18 cellular contexts compared by ENCODE assay signal in the genomic region with DNA sequence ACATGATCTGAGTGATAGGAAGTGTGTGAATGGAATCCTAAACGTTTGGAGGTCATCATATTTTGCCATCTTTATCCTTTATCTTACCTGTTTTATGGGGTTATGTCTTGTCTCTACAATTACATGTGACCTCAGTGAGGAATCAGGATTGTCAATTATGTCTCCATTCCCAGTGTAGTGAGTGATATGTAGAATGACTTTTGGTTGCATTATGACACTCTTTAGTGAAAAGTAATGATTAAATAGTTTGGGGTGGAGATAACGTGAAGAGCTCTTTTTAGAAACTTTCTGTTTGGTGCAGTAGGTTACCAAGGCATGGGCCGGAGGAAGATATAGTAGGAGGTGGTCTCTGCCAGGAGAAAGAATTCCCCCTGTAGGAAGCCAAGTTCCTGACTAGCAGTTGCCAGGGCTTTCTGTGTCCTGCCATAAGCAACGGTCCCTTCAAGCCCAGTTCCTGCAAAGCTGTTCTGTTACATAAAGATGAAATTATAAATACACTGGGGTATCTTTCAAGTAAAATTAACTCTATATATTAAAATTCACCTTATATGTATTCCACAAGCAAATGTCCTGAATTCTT.
"Had no signal": no experiment of that assay in that cellular context is flagged by ENCODE, and none has a peak within 500 bp of the region (broad histone marks: within the 10 kb centered on the region; RNA-seq: fewer than 3 reads in every experiment).

No MANE protein-coding gene starts in this region.

- FAIRE-seq: keratinocyte, pancreas, TTC549 had no signal

- H3K9me3 ChIP-seq: esophagus squamous epithelium, mucosa of descending colon, pancreas, sigmoid colon, spleen, upper lobe of right lung had no signal

- H3K4me1 ChIP-seq: esophagus squamous epithelium, pancreas, spleen, upper lobe of right lung had no signal

- H3K27ac ChIP-seq: coronary artery, esophagus squamous epithelium, hepatocyte, pancreas, sigmoid colon, spleen, upper lobe of right lung had no signal

- H3K27me3 ChIP-seq: esophagus squamous epithelium, hepatocyte, pancreas, sigmoid colon, upper lobe of right lung had no signal

- H3K4me2 ChIP-seq: hepatocyte had no signal

- ATAC-seq: left lobe of liver; mucosa of descending colon; naive thymus-derived CD4-positive, alpha-beta T cell; pancreas; stimulated activated naive CD8-positive, alpha-beta T cell treated with anti-CD3 and anti-CD28 coated beads, Interleukin-15, amount 100 ng/mL, for 72 hours; upper lobe of right lung had no signal

- DNase-seq: activated B cell treated with CpG ODN at 0.5 μM for 24 hours; activated CD4-positive, alpha-beta T cell treated with anti-CD3 and anti-CD28 coated beads, Interleukin-2, amount 10 ng/mL, durations not matched to agents 7 days and 5 days; activated CD8-positive, alpha-beta memory T cell treated with anti-CD3 and anti-CD28 coated beads for 24 hours; activated naive CD4-positive, alpha-beta T cell; activated naive CD8-positive, alpha-beta T cell treated with anti-CD3 and anti-CD28 coated beads, Interleukin-2, amount 10 ng/mL, durations not matched to agents 7 days and 5 days; esophagus squamous epithelium; mucosa of descending colon; naive thymus-derived CD4-positive, alpha-beta T cell; pancreas; sigmoid colon; spleen; stimulated activated naive CD8-positive, alpha-beta T cell treated with anti-CD3 and anti-CD28 coated beads, Interleukin-15, amount 100 ng/mL, for 72 hours; upper lobe of right lung had no signal

- H3K4me3 ChIP-seq: coronary artery, esophagus squamous epithelium, hepatocyte, mucosa of descending colon, pancreas, sigmoid colon, spleen, upper lobe of right lung had no signal

- H2AFZ ChIP-seq: hepatocyte had no signal

- H3K36me3 ChIP-seq: esophagus squamous epithelium, pancreas, sigmoid colon, spleen, upper lobe of right lung had no signal

- H3K79me2 ChIP-seq: hepatocyte had no signal
